In genomic region chr12:131209082-131210070, GRCh38 we compare ENCODE assay signal across 21 cellular contexts.
DNase-seq lines count a peak whose midpoint lies in the region; ATAC-seq lines count a peak whose summit lies in the region.
"Had no signal": no experiment of that assay in that cellular context is flagged by ENCODE, and none has a peak within 500 bp of the region (broad histone marks: within the 10 kb centered on the region; RNA-seq: fewer than 3 reads in every experiment).

No MANE protein-coding gene starts in this region.

- no peak overlapping the region for H3K27ac Mint-ChIP-seq in activated naive CD4-positive, alpha-beta T cell treated with anti-CD3 and anti-CD28 coated beads, Interleukin-2, amount 50 U/mL, for 24 hours
- H3K27ac Mint-ChIP-seq in activated T-helper 1 cell treated with anti-CD3 and anti-CD28 coated beads, Interleukin-12 subunit alpha, Interleukin-12 subunit beta, Interleukin-2, Interleukin-4 antibody, amounts not matched to agents 30 ng/mL and 10 ng/mL and 1 ng/mL, durations not matched to agents 14 hours and 24 hours and 36 hours: peak overlapping the region; percentile 68
- H3K27ac Mint-ChIP-seq: nephron progenitor cell had no signal

- peaks cover 22% of the 10 kb centered on the region for H3K4me1 Mint-ChIP-seq in activated naive CD4-positive, alpha-beta T cell treated with anti-CD3 and anti-CD28 coated beads, Interleukin-2, amount 50 U/mL, for 24 hours
- H3K4me1 Mint-ChIP-seq in activated T-helper 1 cell treated with anti-CD3 and anti-CD28 coated beads, Interleukin-12 subunit alpha, Interleukin-12 subunit beta, Interleukin-2, Interleukin-4 antibody, amounts not matched to agents 30 ng/mL and 10 ng/mL and 1 ng/mL, durations not matched to agents 14 hours and 24 hours and 36 hours (ENCODE audit: low read depth): peaks cover 31% of the 10 kb centered on the region

- H3K27ac ChIP-seq in substantia nigra (ENCODE audit: low read depth, low read length, poor library complexity, severe bottlenecking): no peak overlapping the region
- H3K27ac ChIP-seq: SK-N-MC, stomach, vagina had no signal

- no peaks in the 10 kb centered on the region for H3K27me3 Mint-ChIP-seq in activated naive CD4-positive, alpha-beta T cell treated with anti-CD3 and anti-CD28 coated beads, Interleukin-2, amount 50 U/mL, for 24 hours
- no peaks in the 10 kb centered on the region for H3K27me3 Mint-ChIP-seq in activated T-helper 1 cell treated with anti-CD3 and anti-CD28 coated beads, Interleukin-12 subunit alpha, Interleukin-12 subunit beta, Interleukin-2, Interleukin-4 antibody, amounts not matched to agents 30 ng/mL and 10 ng/mL and 1 ng/mL, durations not matched to agents 14 hours and 24 hours and 36 hours (ENCODE audit: insufficient read depth)

- no peaks in the 10 kb centered on the region for H3K36me3 Mint-ChIP-seq in activated naive CD4-positive, alpha-beta T cell treated with anti-CD3 and anti-CD28 coated beads, Interleukin-2, amount 50 U/mL, for 24 hours
- peaks cover 3% of the 10 kb centered on the region for H3K36me3 Mint-ChIP-seq in activated T-helper 1 cell treated with anti-CD3 and anti-CD28 coated beads, Interleukin-12 subunit alpha, Interleukin-12 subunit beta, Interleukin-2, Interleukin-4 antibody, amounts not matched to agents 30 ng/mL and 10 ng/mL and 1 ng/mL, durations not matched to agents 14 hours and 24 hours and 36 hours (ENCODE audit: low read depth)

- peaks cover 4% of the 10 kb centered on the region for H3K9me3 Mint-ChIP-seq in activated naive CD4-positive, alpha-beta T cell treated with anti-CD3 and anti-CD28 coated beads, Interleukin-2, amount 50 U/mL, for 24 hours
- H3K9me3 Mint-ChIP-seq in activated T-helper 1 cell treated with anti-CD3 and anti-CD28 coated beads, Interleukin-12 subunit alpha, Interleukin-12 subunit beta, Interleukin-2, Interleukin-4 antibody, amounts not matched to agents 30 ng/mL and 10 ng/mL and 1 ng/mL, durations not matched to agents 14 hours and 24 hours and 36 hours: peaks cover 10% of the 10 kb centered on the region

- peak overlapping the region; percentile 16 for H3K4me3 Mint-ChIP-seq in activated naive CD4-positive, alpha-beta T cell treated with anti-CD3 and anti-CD28 coated beads, Interleukin-2, amount 50 U/mL, for 24 hours
- no peak overlapping the region for H3K4me3 Mint-ChIP-seq in activated T-helper 1 cell treated with anti-CD3 and anti-CD28 coated beads, Interleukin-12 subunit alpha, Interleukin-12 subunit beta, Interleukin-2, Interleukin-4 antibody, amounts not matched to agents 30 ng/mL and 10 ng/mL and 1 ng/mL, durations not matched to agents 14 hours and 24 hours and 36 hours
- H3K4me3 Mint-ChIP-seq: activated T-cell treated with anti-CD3 and anti-CD28 coated beads, Interleukin-2, amount 50 U/mL, for 4 hours; nephron progenitor cell had no signal

- intact Hi-C loops in activated T-helper 1 cell treated with anti-CD3 and anti-CD28 coated beads, Interleukin-12 subunit alpha, Interleukin-12 subunit beta, Interleukin-2, Interleukin-4 antibody, amounts not matched to agents 30 ng/mL and 10 ng/mL and 1 ng/mL, durations not matched to agents 14 hours and 24 hours and 36 hours (cut with micrococcal nuclease): loop anchor here (1.0 to 5.0 kb wide), 2 partner anchors 105 to 117 kb away; no protein-coding TSS in a partner anchor

- no peak for DNase-seq in activated naive CD4-positive, alpha-beta T cell treated with anti-CD3 and anti-CD28 coated beads, Interleukin-2, amount 50 U/mL, for 16 hours
- no peak for DNase-seq in activated T-helper 1 cell treated with anti-CD3 and anti-CD28 coated beads, Interleukin-12 subunit alpha, Interleukin-12 subunit beta, Interleukin-2, Interleukin-4 antibody, amounts not matched to agents 30 ng/mL and 10 ng/mL and 1 ng/mL, durations not matched to agents 14 hours and 24 hours and 36 hours (ENCODE audit: low spot score)
- peak; percentile 6 to 57 for DNase-seq in hippocampal formation (lab: John Stamatoyannopoulos, UW)
- no peak for DNase-seq in stimulated activated naive CD8-positive, alpha-beta T cell treated with anti-CD3 and anti-CD28 coated beads, Interleukin-15, Interleukin-2, amounts not matched to agents 100 U/mL and 50 U/mL, for 24 hours
- DNase-seq in NCI-H146 (lab: John Stamatoyannopoulos, UW): no peak
- DNase-seq in substantia nigra (lab: John Stamatoyannopoulos, UW): no peak
- DNase-seq in germinal center (ENCODE audit: low spot score): no peak
- DNase-seq: activated T-cell treated with anti-CD3 and anti-CD28 coated beads, Interleukin-2, amount 50 U/mL, for 4 hours; DND-41; GOT3; mesenchymal stem cell; NCI-H1417 treated with DMSO at 0.1 percent for 48 hours; NCI-H2171 treated with DMSO at 0.1 percent for 48 hours; NCI-H748 treated with DMSO at 0.1 percent for 48 hours; nephron progenitor cell; PC-3; stomach had no signal

- peak; percentile 34 for ATAC-seq in stimulated activated naive CD8-positive, alpha-beta T cell treated with anti-CD3 and anti-CD28 coated beads, Interleukin-15, Interleukin-2, amounts not matched to agents 100 U/mL and 50 U/mL, for 24 hours
- ATAC-seq: activated CD4-positive, CD25-positive, alpha-beta regulatory T cell treated with anti-CD3 and anti-CD28 coated beads, Interleukin-2, amount 50 U/mL, for 24 hours; PC-3 had no signal

Comparison
In these comparisons a context has a peak if more than half of its experiments do, and no peak if none do; other contexts are left out.
1. DNase-seq: peak in hippocampal formation (2 of 2); none in activated naive CD4-positive, alpha-beta T cell treated with anti-CD3 and anti-CD28 coated beads, Interleukin-2, amount 50 U/mL, for 16 hours (single experiment), activated T-helper 1 cell treated with anti-CD3 and anti-CD28 coated beads, Interleukin-12 subunit alpha, Interleukin-12 subunit beta, Interleukin-2, Interleukin-4 antibody, amounts not matched to agents 30 ng/mL and 10 ng/mL and 1 ng/mL, durations not matched to agents 14 hours and 24 hours and 36 hours (single experiment), stimulated activated naive CD8-positive, alpha-beta T cell treated with anti-CD3 and anti-CD28 coated beads, Interleukin-15, Interleukin-2, amounts not matched to agents 100 U/mL and 50 U/mL, for 24 hours (single experiment), NCI-H146 (single experiment), substantia nigra (0 of 49) and germinal center (single experiment).